In genomic region chr17:48555183-48555615, GRCh38 we compare ENCODE assay signal across 8 cellular contexts. TPM values are rescaled to one million over a fixed set of nuclear protein-coding genes. Genes with fewer than 3 reads are reported as not detected.
DNase-seq lines count a peak whose midpoint lies in the region; ATAC-seq, FAIRE-seq and TF ChIP-seq lines count a peak whose summit lies in the region.

No MANE protein-coding gene starts in this region.

- no peak for TF ChIP-seq EP300 in transverse colon (IDR thresholded peaks at IDR 0.05; ENCODE audit: low read depth)

- FAIRE-seq in frontal cortex (lab: Jason Lieb, UNC) = no peak

- H3K9me3 ChIP-seq in adipocyte (ENCODE audit: control insufficient read depth, low read length) (no peaks in the 10 kb centered on the region), transverse colon (no peaks in the 10 kb centered on the region)

- in situ Hi-C loops in transverse colon (cut with MboI; ENCODE audit: low pct_ligation_motif_present in 1 of 4, low pct_unique_long_range_greater_than_20kb in 1 of 4, low sequenced_read_pairs in 3 of 4) = no loop called here

- no peak for TF ChIP-seq POLR2A in transverse colon (IDR thresholded peaks at IDR 0.05)

- H3K36me3 ChIP-seq in adipocyte (ENCODE audit: control insufficient read depth, insufficient read depth, low read length, severe bottlenecking) (peaks cover 9% of the 10 kb centered on the region), transverse colon (no peaks in the 10 kb centered on the region)

- no peaks in the 10 kb centered on the region for H3K27me3 ChIP-seq in adipocyte (replicated peaks; ENCODE audit: control insufficient read depth, insufficient read depth, low read length)
- H3K27me3 ChIP-seq in transverse colon = no peaks in the 10 kb centered on the region
- H3K27me3 ChIP-seq in dorsolateral prefrontal cortex = peaks cover 17 to 100% (median 98%) of the 10 kb centered on the region in 45 donors

- DNase-seq in DMS79 (lab: John Stamatoyannopoulos, UW) (peak; percentile 50), NCI-H1105 (lab: John Stamatoyannopoulos, UW) (peak; percentile 56), adipocyte (ENCODE audit: low read depth) (no peak), kidney tubule cell (ENCODE audit: low spot score) (peak; percentile 91), transverse colon (no peak), dorsolateral prefrontal cortex (no peak), frontal cortex (ENCODE audit: low spot score in 2 of 2) (no peak)

- peak overlapping the region; percentile 89 to 95 (median 94) for H3K27ac ChIP-seq in transverse colon
- no peak overlapping the region for H3K27ac ChIP-seq in dorsolateral prefrontal cortex

- H3K4me3 ChIP-seq in adipocyte (ENCODE audit: low read length) = peak overlapping the region; percentile 78
- peak overlapping the region; percentile 26 to 54 (median 28) for H3K4me3 ChIP-seq in transverse colon
- H3K4me3 ChIP-seq in dorsolateral prefrontal cortex = no peak overlapping the region

- 21 to 29% methylated on average over 7 to 12 of the region's 12 CpGs for WGBS in transverse colon (ENCODE audit: low coverage in 1 of 2), 2 donors

- peak in 2 of 5 experiments; percentile 34 to 71 for TF ChIP-seq CTCF in transverse colon (IDR thresholded peaks at IDR 0.05)
- no peak for TF ChIP-seq CTCF in dorsolateral prefrontal cortex (IDR thresholded peaks at IDR 0.05 in 54 of 56, conservative IDR thresholded peaks at IDR 0.05 in 2 of 56; ENCODE audit: low read depth in 1 of 56, partially characterized antibody in 56 of 56)

- no peak for ATAC-seq in HG03342 (IDR thresholded peaks at IDR 0.05; ENCODE audit: unreplicated experiment)

- peak overlapping the region; percentile 84 for H3K9ac ChIP-seq in adipocyte (ENCODE audit: low read length)

- H3K4me1 ChIP-seq in adipocyte (ENCODE audit: control insufficient read depth, insufficient read depth, low read length) (peaks cover 64% of the 10 kb centered on the region), transverse colon (peaks cover 30 to 82% (median 58%) of the 10 kb centered on the region in 4 donors)

- intact Hi-C loops in transverse colon (cut with DNase I; ENCODE audit: low total_unique reads) = no loop called here
- intact Hi-C loops in dorsolateral prefrontal cortex (cut with DNase I) = no loop called here

RNA-seq across cellular contexts. Expression of gene HOXB2, which starts 10.3 kb away (rescaled TPM):
- total RNA-seq in transverse colon = 10 to 100 TPM in 3 of 4 donors, not detected in 1; 13.5 to 93.9 (median 13.8) TPM
- total RNA-seq in dorsolateral prefrontal cortex = 1 to 10 TPM in 8 of 120 experiments, under 1 TPM in 20, not detected in 92; 0.26 to 1.7 (median 0.62) TPM
- total RNA-seq in frontal cortex = not detected

RNA-seq across cellular contexts. Expression of gene HOXB4, which starts 23.0 kb away (rescaled TPM):
- total RNA-seq in transverse colon (1 to 10 TPM in 3 of 4 donors, not detected in 1; 1.9 to 4.8 (median 2.0) TPM), dorsolateral prefrontal cortex (under 1 TPM in 9 of 120 experiments, not detected in 111; 0.13 to 0.32 (median 0.21) TPM), frontal cortex (not detected)

RNA-seq across cellular contexts. Expression of gene HOXB1, which starts 24.4 kb away (rescaled TPM):
- total RNA-seq in transverse colon (not detected), dorsolateral prefrontal cortex (not detected), frontal cortex (not detected)

RNA-seq across cellular contexts. Expression of gene HOXB3, which starts 34.8 kb away (rescaled TPM):
- total RNA-seq in transverse colon (10 to 100 TPM; 25.7 to 57.1 (median 34.9) TPM), dorsolateral prefrontal cortex (1 to 10 TPM in 2 of 120 experiments, under 1 TPM in 18, not detected in 100; 0.11 to 1.4 (median 0.58) TPM), frontal cortex (not detected)

RNA-seq across cellular contexts. Expression of gene HOXB5, which starts 38.4 kb away (rescaled TPM):
- total RNA-seq in transverse colon = 10 to 100 TPM; 10.5 to 35.4 (median 18.7) TPM
- total RNA-seq in dorsolateral prefrontal cortex = under 1 TPM in 1 of 120 experiments, not detected in 119; 0.23 TPM
- not detected for total RNA-seq in frontal cortex

Comparison
In these comparisons a context has a peak if more than half of its experiments do, and no peak if none do; other contexts are left out.
1. DNase-seq: peak in DMS79 (single experiment), NCI-H1105 (single experiment) and kidney tubule cell (single experiment); none in adipocyte (single experiment), transverse colon (single experiment), dorsolateral prefrontal cortex (0 of 10) and frontal cortex (0 of 2).
2. H3K4me3 ChIP-seq: peak in adipocyte (single experiment) and transverse colon (4 of 4); none in dorsolateral prefrontal cortex (0 of 59).
3. H3K27ac ChIP-seq: peak in transverse colon (4 of 4); none in dorsolateral prefrontal cortex (0 of 59).